ENCODE assay signal across 8 cellular contexts in the genomic region with DNA sequence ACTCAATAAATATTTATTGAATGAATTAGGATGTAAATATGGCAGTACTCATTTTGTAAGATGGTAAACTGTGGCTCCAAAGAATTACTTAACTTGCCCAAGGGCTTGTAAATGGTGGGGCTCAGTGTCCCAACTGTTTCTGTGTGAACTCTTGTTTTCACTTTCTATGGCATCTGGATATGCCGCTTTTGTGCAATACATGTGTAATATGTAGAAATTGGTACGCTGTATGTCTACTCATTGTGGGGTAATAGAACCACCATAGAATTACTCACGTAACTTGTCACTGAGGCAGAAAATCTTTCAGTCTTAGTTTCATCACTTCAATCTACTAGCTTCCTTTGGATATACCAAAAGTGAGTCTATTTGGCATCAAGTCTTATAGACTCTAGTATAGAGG. TPM values are rescaled to one million over a fixed set of nuclear protein-coding genes. Genes with fewer than 3 reads are reported as not detected.
A peak's percentile ranks its signal among the peaks of the same experiment; 100 is the strongest.
DNase-seq lines count a peak whose midpoint lies in the region; ATAC-seq, FAIRE-seq and TF ChIP-seq lines count a peak whose summit lies in the region.

No MANE protein-coding gene starts in this region.

- peak overlapping the region; percentile 78 to 94 (median 91); a peak in 21 of 22 replicates for H3K27ac ChIP-seq in BLaER1 treated with 17β-estradiol and CSF1 and Interleukin-3, amounts not matched to agents 10 nM and 100 nM
- peak overlapping the region; percentile 87 for H3K27ac ChIP-seq in GM12878 (ENCODE audit: control insufficient read depth, insufficient read depth)
- peak overlapping the region; percentile 88 for H3K27ac ChIP-seq in muscle layer of colon (ENCODE audit: low read depth, low read length)

- no peak for TF ChIP-seq CTCF in GM12878 (IDR thresholded peaks at IDR 0.05 in 2 of 3, conservative IDR thresholded peaks at IDR 0.05 in 1 of 3; ENCODE audit: control insufficient read depth in 2 of 3, extremely low read depth in 1 of 3, insufficient read depth in 1 of 3, low read depth in 3 of 3, low read length in 3 of 3)

- RAD21 ChIA-PET in GM12878 (lab: Charles Lee; ENCODE audit: unreplicated experiment): interaction anchor here (1.0 kb wide), 1 partner anchor 67 kb away, joined by 3 read pairs; no protein-coding TSS in a partner anchor

- H3K9me3 ChIP-seq in BLaER1 treated with 17β-estradiol and CSF1 and Interleukin-3, amounts not matched to agents 10 nM and 100 nM (replicated peaks in 1 of 11): peaks cover 0 to 5% (median 0%) of the 10 kb centered on the region in 11 experiments; a peak in 1 of 22 replicates
- 0 out of 2 replicates have a peak, but pooled peaks cover 2% of the 10 kb centered on the region for H3K9me3 ChIP-seq in MG63
- H3K9me3 ChIP-seq in GM12878 (replicated peaks; ENCODE audit: control insufficient read depth, insufficient read depth, low read length): no peaks in the 10 kb centered on the region
- H3K9me3 ChIP-seq in muscle layer of colon (ENCODE audit: low read length): no peaks in the 10 kb centered on the region

- DNase-seq in MG63 (no peak), GM12878 (ENCODE audit: low read depth, low spot score) (no peak), UCSD-AML1 (lab: John Stamatoyannopoulos, UW; ENCODE audit: unreplicated experiment) (no peak), NK-92 (lab: John Stamatoyannopoulos, UW; ENCODE audit: unreplicated experiment) (no peak), T-helper 9 cell (no peak)

- H3K4me1 ChIP-seq in BLaER1 treated with 17β-estradiol and CSF1 and Interleukin-3, amounts not matched to agents 10 nM and 100 nM: peaks cover 10 to 25% (median 17%) of the 10 kb centered on the region in 10 experiments
- H3K4me1 ChIP-seq in GM12878 (ENCODE audit: control insufficient read depth, insufficient read depth, low read length): no peaks in the 10 kb centered on the region
- peaks cover 9% of the 10 kb centered on the region for H3K4me1 ChIP-seq in muscle layer of colon (ENCODE audit: insufficient read depth, low read length)

- TF ChIP-seq EP300 in GM12878 (IDR thresholded peaks at IDR 0.05; ENCODE audit: borderline replicate concordance in 1 of 2, control insufficient read depth in 1 of 2, low read depth in 2 of 2, low read length in 2 of 2): no peak

- H3K27me3 ChIP-seq in BLaER1 treated with 17β-estradiol and CSF1 and Interleukin-3, amounts not matched to agents 10 nM and 100 nM: no peaks in the 10 kb centered on the region
- H3K27me3 ChIP-seq in MG63 (no peaks in the 10 kb centered on the region), GM12878 (replicated peaks in 1 of 2; ENCODE audit: control insufficient read depth in 2 of 2, insufficient read depth in 2 of 2, low read length in 1 of 2) (no peaks in the 10 kb centered on the region), muscle layer of colon (ENCODE audit: control insufficient read depth in 1 of 2, insufficient read depth in 2 of 2, low read length in 2 of 2) (no peaks in the 10 kb centered on the region)

- in situ Hi-C loops in GM12878 (cut with MboI): no loop called here

- TF ChIP-seq POLR2A in GM12878 (IDR thresholded peaks at IDR 0.05; ENCODE audit: low read depth, low read length): no peak

- POLR2A ChIA-PET in GM12878 (lab: Charles Lee): interaction anchor here (0.5 to 0.7 kb wide), 2 partner anchors 44 to 522 kb away, joined by 3 to 5 read pairs; no protein-coding TSS in a partner anchor

- no peak for TF ChIP-seq RAD21 in GM12878 (IDR thresholded peaks at IDR 0.05; ENCODE audit: insufficient read depth, low read depth, low read length)

- peaks cover 30 to 48% (median 43%) of the 10 kb centered on the region in 11 experiments for H3K36me3 ChIP-seq in BLaER1 treated with 17β-estradiol and CSF1 and Interleukin-3, amounts not matched to agents 10 nM and 100 nM
- peaks cover 44% of the 10 kb centered on the region for H3K36me3 ChIP-seq in MG63
- H3K36me3 ChIP-seq in GM12878 (ENCODE audit: control insufficient read depth in 2 of 2, insufficient read depth in 2 of 2, low read length in 1 of 2): peaks cover 0 to 18% of the 10 kb centered on the region in 2 experiments; a peak in 3 of 4 replicates
- peaks cover 27% of the 10 kb centered on the region for H3K36me3 ChIP-seq in muscle layer of colon (ENCODE audit: insufficient read depth, low read length)

- intact Hi-C loops in GM12878 (cut with micrococcal nuclease; ENCODE audit: unreplicated experiment): loop anchor here (5.0 kb wide), 2 partner anchors 40 to 55 kb away; a partner anchor contains a TSS

- peak overlapping the region; percentile 78 to 95 (median 88) for H3K4me3 ChIP-seq in BLaER1 treated with 17β-estradiol and CSF1 and Interleukin-3, amounts not matched to agents 10 nM and 100 nM
- H3K4me3 ChIP-seq in MG63: peak overlapping the region; percentile 99
- H3K4me3 ChIP-seq in GM12878: peak overlapping the region; percentile 85
- H3K4me3 ChIP-seq in muscle layer of colon (ENCODE audit: low read depth in 1 of 2, low read length in 2 of 2): peak overlapping the region; percentile 67 to 87

- ATAC-seq in GM12878: peak; percentile 61
- ATAC-seq in GM19395 (IDR thresholded peaks at IDR 0.05; ENCODE audit: unreplicated experiment): no peak

- peaks cover 31% of the 10 kb centered on the region for H3K79me2 ChIP-seq in GM12878 (ENCODE audit: control insufficient read depth, insufficient read depth, low read length)

- H3K4me2 ChIP-seq in BLaER1 treated with 17β-estradiol and CSF1 and Interleukin-3, amounts not matched to agents 10 nM and 100 nM: peak overlapping the region; percentile 63 to 94 (median 91)
- peak overlapping the region; percentile 24 for H3K4me2 ChIP-seq in GM12878 (ENCODE audit: control insufficient read depth, insufficient read depth)

- FAIRE-seq in GM12878 (lab: Jason Lieb, UNC): no peak

- CTCF ChIA-PET in GM12878 (lab: Yijun Ruan, JAX): no interaction called here

- SMC1A ChIA-PET in GM12878 (lab: Charles Lee; ENCODE audit: uncharacterized antibody, unreplicated experiment): no interaction called here

- peak overlapping the region; percentile 88 to 96 (median 92) for H3K9ac ChIP-seq in BLaER1 treated with 17β-estradiol and CSF1 and Interleukin-3, amounts not matched to agents 10 nM and 100 nM
- H3K9ac ChIP-seq in GM12878 (ENCODE audit: control insufficient read depth, insufficient read depth, low read length) (peak overlapping the region; percentile 91), muscle layer of colon (ENCODE audit: low read length) (peak overlapping the region; percentile 83)

- no peak overlapping the region for H2AFZ ChIP-seq in GM12878 (ENCODE audit: control insufficient read depth, low read depth, low read length)

- no TSS peak for BruUV-seq in GM12878 (replicated peaks; lab: Mats Ljungman, UMichigan)

- 7% methylated on average over 3 of the region's 3 CpGs for WGBS in GM12878 (ENCODE audit: insufficient coverage, insufficient replicate concordance, low lambda C conversion rate, missing lambda C conversion rate)

- H4K20me1 ChIP-seq in BLaER1 treated with 17β-estradiol and CSF1 and Interleukin-3, amounts not matched to agents 10 nM and 100 nM: peaks cover 0 to 48% (median 27%) of the 10 kb centered on the region in 11 experiments; a peak in 14 of 22 replicates
- no peaks in the 10 kb centered on the region for H4K20me1 ChIP-seq in GM12878 (ENCODE audit: control insufficient read depth, insufficient read depth)

RNA-seq across cellular contexts. Expression of a gene that starts 1.0 kb away (rescaled TPM):
- total RNA-seq in MG63 (2014; rRNA removed; shearing (Covaris generic); ENCODE audit: low replicate concordance): 65.9 and 75.5 TPM in 2 replicates
- 193 and 213 TPM in 2 replicates for total RNA-seq in GM12878 (2013; cell fraction: nucleolus; rRNA removed)
- 48.7 and 52.8 TPM in 2 replicates for total RNA-seq in GM12878 (2014; rRNA removed)
- total RNA-seq in GM12878 (2014; rRNA removed; fragmentation: Illumina TruSeq; extraction: Trizol): 62.7 and 64.4 TPM in 2 replicates
- 43.2 and 46.2 TPM in 2 replicates for total RNA-seq in GM12878 (2021)
- polyA plus RNA-seq in GM12878 (2011; ENCODE audit: low read depth): 39.7 TPM
- polyA plus RNA-seq in GM12878 (2011; rRNA removed): 45.2 and 49.6 TPM in 2 replicates
- polyA plus RNA-seq in GM12878 (2011; cell fraction: cytosol; rRNA removed): 31.7 and 32.8 TPM in 2 replicates
- polyA plus RNA-seq in GM12878 (2011; cell fraction: nucleus; rRNA removed): 81.3 and 93.7 TPM in 2 replicates
- 42.0 and 55.0 TPM in 2 replicates for polyA plus RNA-seq in GM12878 (2012)
- 67.5 and 78.4 TPM in 2 replicates for polyA plus RNA-seq in GM12878 (2014; fragmentation: Illumina TruSeq; extraction: Trizol)
- polyA plus RNA-seq in GM12878 (2014; fragmentation: Nextera tagmentation; extraction: Ambion mirVana): 10 to 100 TPM; 18.3 to 48.7 TPM
- 46.8 and 54.5 TPM in 2 replicates for polyA plus RNA-seq in GM12878 (2014; rRNA removed)
- polyA plus RNA-seq in GM12878 (2016; fragmentation: Nextera tagmentation; extraction: Ambion mirVana): 10 to 100 TPM; 46.0 to 46.9 TPM
- polyA minus RNA-seq in GM12878 (2011; rRNA and poly(A)+ RNA removed): 36.2 and 43.5 TPM in 2 replicates
- 10.4 and 16.2 TPM in 2 replicates for polyA minus RNA-seq in GM12878 (2011; cell fraction: cytosol; rRNA and poly(A)+ RNA removed)
- 29.0 and 37.8 TPM in 2 replicates for polyA minus RNA-seq in GM12878 (2011; cell fraction: nucleus; rRNA and poly(A)+ RNA removed)

RNA-seq across cellular contexts. Expression of a gene that starts 28.6 kb away (rescaled TPM):
- 75.5 and 80.7 TPM in 2 replicates for total RNA-seq in MG63 (2014; rRNA removed; shearing (Covaris generic); ENCODE audit: low replicate concordance)
- 21.0 and 24.3 TPM in 2 replicates for total RNA-seq in GM12878 (2013; cell fraction: nucleolus; rRNA removed)
- total RNA-seq in GM12878 (2014; rRNA removed) (65.0 and 69.4 TPM in 2 replicates), GM12878 (2014; rRNA removed; fragmentation: Illumina TruSeq; extraction: Trizol) (90.6 and 92.1 TPM in 2 replicates), GM12878 (2021) (76.6 and 80.0 TPM in 2 replicates)
- 62.1 TPM for polyA plus RNA-seq in GM12878 (2011; ENCODE audit: low read depth)
- polyA plus RNA-seq in GM12878 (2011; rRNA removed) (115 and 132 TPM in 2 replicates), GM12878 (2014; fragmentation: Illumina TruSeq; extraction: Trizol) (71.5 and 73.3 TPM in 2 replicates), GM12878 (2014; fragmentation: Nextera tagmentation; extraction: Ambion mirVana) (100 to 1,000 TPM; 255 to 275 TPM), GM12878 (2014; rRNA removed) (77.8 and 80.0 TPM in 2 replicates), GM12878 (2016; fragmentation: Nextera tagmentation; extraction: Ambion mirVana) (100 to 1,000 TPM; 139 to 152 TPM)
- polyA plus RNA-seq in GM12878 (2011; cell fraction: cytosol; rRNA removed): 56.8 and 61.9 TPM in 2 replicates
- polyA plus RNA-seq in GM12878 (2011; cell fraction: nucleus; rRNA removed): 65.2 and 82.2 TPM in 2 replicates
- polyA plus RNA-seq in GM12878 (2012): 57.3 and 62.4 TPM in 2 replicates
- 18.3 and 23.0 TPM in 2 replicates for polyA minus RNA-seq in GM12878 (2011; rRNA and poly(A)+ RNA removed)
- 13.2 and 13.6 TPM in 2 replicates for polyA minus RNA-seq in GM12878 (2011; cell fraction: cytosol; rRNA and poly(A)+ RNA removed)
- 12.9 and 20.1 TPM in 2 replicates for polyA minus RNA-seq in GM12878 (2011; cell fraction: nucleus; rRNA and poly(A)+ RNA removed)

RNA-seq across cellular contexts. Expression of a gene that starts 40.0 kb away (rescaled TPM):
- total RNA-seq in MG63 (2014; rRNA removed; shearing (Covaris generic); ENCODE audit: low replicate concordance): not detected in 2 replicates
- total RNA-seq in GM12878 (2013; cell fraction: nucleolus; rRNA removed): 0.88 and 2.2 TPM in 2 replicates
- total RNA-seq in GM12878 (2014; rRNA removed) (0.68 and 0.76 TPM in 2 replicates), GM12878 (2014; rRNA removed; fragmentation: Illumina TruSeq; extraction: Trizol) (0.60 and 0.76 TPM in 2 replicates), GM12878 (2021) (0.54 and 1.4 TPM in 2 replicates)
- polyA plus RNA-seq in GM12878 (2011; ENCODE audit: low read depth): 1.6 TPM
- polyA plus RNA-seq in GM12878 (2011; rRNA removed) (0.61 and 1.4 TPM in 2 replicates), GM12878 (2014; fragmentation: Illumina TruSeq; extraction: Trizol) (1.0 and 2.0 TPM in 2 replicates), GM12878 (2014; fragmentation: Nextera tagmentation; extraction: Ambion mirVana) (under 1 TPM; 0.61 to 0.62 TPM), GM12878 (2014; rRNA removed) (1.2 and 1.3 TPM in 2 replicates), GM12878 (2016; fragmentation: Nextera tagmentation; extraction: Ambion mirVana) (under 1 TPM; 0.44 to 0.66 TPM)
- polyA plus RNA-seq in GM12878 (2011; cell fraction: cytosol; rRNA removed): 0.96 and 1.1 TPM in 2 replicates
- 2.1 and 4.0 TPM in 2 replicates for polyA plus RNA-seq in GM12878 (2011; cell fraction: nucleus; rRNA removed)
- 1.5 and 2.5 TPM in 2 replicates for polyA plus RNA-seq in GM12878 (2012)
- polyA minus RNA-seq in GM12878 (2011; rRNA and poly(A)+ RNA removed): 0.93 and 1.1 TPM in 2 replicates
- polyA minus RNA-seq in GM12878 (2011; cell fraction: cytosol; rRNA and poly(A)+ RNA removed): not detected in 2 replicates
- polyA minus RNA-seq in GM12878 (2011; cell fraction: nucleus; rRNA and poly(A)+ RNA removed): 0.60 TPM in 1 of 2 replicates, not detected in the other

RNA-seq across cellular contexts. Expression of a gene that starts 41.6 kb away (rescaled TPM):
- 2.5 and 10.6 TPM in 2 replicates for total RNA-seq in MG63 (2014; rRNA removed; shearing (Covaris generic); ENCODE audit: low replicate concordance)
- 50.4 and 51.3 TPM in 2 replicates for total RNA-seq in GM12878 (2013; cell fraction: nucleolus; rRNA removed)
- 7.9 and 8.7 TPM in 2 replicates for total RNA-seq in GM12878 (2014; rRNA removed)
- total RNA-seq in GM12878 (2014; rRNA removed; fragmentation: Illumina TruSeq; extraction: Trizol): 9.2 and 9.4 TPM in 2 replicates
- 24.5 and 24.8 TPM in 2 replicates for total RNA-seq in GM12878 (2021)
- 7.8 TPM for polyA plus RNA-seq in GM12878 (2011; ENCODE audit: low read depth)
- polyA plus RNA-seq in GM12878 (2011; rRNA removed): 6.5 and 16.1 TPM in 2 replicates
- 10.1 and 13.1 TPM in 2 replicates for polyA plus RNA-seq in GM12878 (2011; cell fraction: cytosol; rRNA removed)
- polyA plus RNA-seq in GM12878 (2011; cell fraction: nucleus; rRNA removed): 14.2 and 15.4 TPM in 2 replicates
- polyA plus RNA-seq in GM12878 (2012): 11.6 and 11.9 TPM in 2 replicates
- polyA plus RNA-seq in GM12878 (2014; fragmentation: Illumina TruSeq; extraction: Trizol): 22.7 and 23.0 TPM in 2 replicates
- polyA plus RNA-seq in GM12878 (2014; fragmentation: Nextera tagmentation; extraction: Ambion mirVana): 1 to 10 TPM; 1.9 to 4.0 TPM
- polyA plus RNA-seq in GM12878 (2014; rRNA removed): 10.4 and 12.6 TPM in 2 replicates
- 10 to 100 TPM; 21.6 to 24.2 TPM for polyA plus RNA-seq in GM12878 (2016; fragmentation: Nextera tagmentation; extraction: Ambion mirVana)
- polyA minus RNA-seq in GM12878 (2011; rRNA and poly(A)+ RNA removed): 13.8 and 14.6 TPM in 2 replicates
- polyA minus RNA-seq in GM12878 (2011; cell fraction: cytosol; rRNA and poly(A)+ RNA removed): 9.9 and 10.8 TPM in 2 replicates
- 15.5 and 24.6 TPM in 2 replicates for polyA minus RNA-seq in GM12878 (2011; cell fraction: nucleus; rRNA and poly(A)+ RNA removed)

RNA-seq across cellular contexts. Expression of a gene that starts 49.7 kb away (rescaled TPM):
- 2.5 TPM in 1 of 2 replicates, not detected in the other for total RNA-seq in MG63 (2014; rRNA removed; shearing (Covaris generic); ENCODE audit: low replicate concordance)
- total RNA-seq in GM12878 (2013; cell fraction: nucleolus; rRNA removed): 1.5 and 2.6 TPM in 2 replicates
- 19.8 and 24.6 TPM in 2 replicates for total RNA-seq in GM12878 (2014; rRNA removed)
- total RNA-seq in GM12878 (2014; rRNA removed; fragmentation: Illumina TruSeq; extraction: Trizol): 24.0 and 24.6 TPM in 2 replicates
- total RNA-seq in GM12878 (2021): 13.5 and 16.7 TPM in 2 replicates
- 58.2 TPM for polyA plus RNA-seq in GM12878 (2011; ENCODE audit: low read depth)
- polyA plus RNA-seq in GM12878 (2011; rRNA removed): 3.0 and 3.1 TPM in 2 replicates
- polyA plus RNA-seq in GM12878 (2011; cell fraction: cytosol; rRNA removed): 1.8 and 2.5 TPM in 2 replicates
- polyA plus RNA-seq in GM12878 (2011; cell fraction: nucleus; rRNA removed): 2.3 and 2.5 TPM in 2 replicates
- 16.8 and 23.1 TPM in 2 replicates for polyA plus RNA-seq in GM12878 (2012)
- polyA plus RNA-seq in GM12878 (2014; fragmentation: Illumina TruSeq; extraction: Trizol): 22.8 and 31.8 TPM in 2 replicates
- polyA plus RNA-seq in GM12878 (2014; fragmentation: Nextera tagmentation; extraction: Ambion mirVana): 10 to 100 TPM; 80.3 to 87.7 TPM
- 21.4 and 28.4 TPM in 2 replicates for polyA plus RNA-seq in GM12878 (2014; rRNA removed)
- 10 to 100 TPM; 32.7 to 33.0 TPM for polyA plus RNA-seq in GM12878 (2016; fragmentation: Nextera tagmentation; extraction: Ambion mirVana)
- 0.82 TPM in 1 of 2 replicates, not detected in the other for polyA minus RNA-seq in GM12878 (2011; rRNA and poly(A)+ RNA removed)
- polyA minus RNA-seq in GM12878 (2011; cell fraction: cytosol; rRNA and poly(A)+ RNA removed): not detected in 2 replicates
- 0.36 and 1.1 TPM in 2 replicates for polyA minus RNA-seq in GM12878 (2011; cell fraction: nucleus; rRNA and poly(A)+ RNA removed)
